Comparison of ENCODE assay signal across 6 cellular contexts in the genomic region with DNA sequence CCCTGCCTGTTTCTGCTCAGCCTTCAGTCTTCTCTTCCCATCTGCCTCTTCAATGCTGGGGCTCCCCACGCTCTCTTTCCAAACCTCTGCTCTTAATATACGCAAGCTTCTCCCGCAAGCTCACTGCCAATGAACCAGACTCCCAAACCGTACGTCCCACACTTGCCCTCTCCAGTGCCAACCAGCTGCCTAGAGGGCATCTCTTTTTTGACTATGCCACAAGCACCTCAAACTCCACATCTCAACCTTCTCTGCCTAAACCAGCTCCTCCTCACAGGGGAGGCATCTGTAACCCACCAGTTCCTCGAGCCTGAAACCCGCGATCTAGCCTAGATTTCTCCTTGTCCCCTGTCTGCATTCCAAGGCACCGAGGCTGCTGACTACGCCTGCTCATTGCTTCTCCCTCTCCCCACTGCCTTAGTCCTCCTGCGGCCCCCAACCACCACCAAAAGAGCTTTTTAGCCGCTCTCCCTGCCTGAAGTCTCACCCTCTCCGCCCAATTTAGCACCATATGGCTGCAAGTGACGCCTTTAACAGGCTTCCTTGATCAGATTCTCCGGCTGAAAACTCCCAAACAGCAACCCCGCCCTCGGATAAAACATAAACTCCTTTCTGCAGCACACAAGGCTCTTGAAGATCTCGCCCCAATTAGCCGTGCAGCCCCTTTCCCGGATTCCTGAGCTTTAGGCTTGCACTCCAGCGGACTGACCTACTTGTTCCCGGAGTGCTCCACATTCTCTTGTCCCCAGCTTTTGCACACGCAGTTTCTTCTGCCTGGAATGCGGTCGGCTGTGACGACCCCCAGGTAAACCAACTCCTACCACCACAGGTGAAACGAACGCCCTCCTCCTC. TPM values are rescaled to one million over a fixed set of nuclear protein-coding genes. Genes with fewer than 3 reads are reported as not detected.
DNase-seq lines count a peak whose midpoint lies in the region; ATAC-seq and TF ChIP-seq lines count a peak whose summit lies in the region.

No MANE protein-coding gene starts in this region.

- H3K36me3 ChIP-seq in left ventricle myocardium inferior = no peaks in the 10 kb centered on the region
- no peaks in the 10 kb centered on the region for H3K36me3 ChIP-seq in ectodermal cell (ENCODE audit: control insufficient read depth, insufficient read depth, low read length)

- H3K27ac ChIP-seq in left ventricle myocardium inferior (replicated peaks) = peak overlapping the region; percentile 92
- peak overlapping the region; percentile 73 for H3K27ac ChIP-seq in ectodermal cell (ENCODE audit: insufficient read depth, low read depth, low read length, poor library complexity, severe bottlenecking)

- H3K27me3 ChIP-seq in left ventricle myocardium inferior (ENCODE audit: low read depth) (no peaks in the 10 kb centered on the region), ectodermal cell (ENCODE audit: control insufficient read depth, insufficient read depth, low read length, poor library complexity, severe bottlenecking) (no peaks in the 10 kb centered on the region)

- H3K4me1 ChIP-seq in left ventricle myocardium inferior = peaks cover 74% of the 10 kb centered on the region
- H3K4me1 ChIP-seq in ectodermal cell (ENCODE audit: control insufficient read depth, insufficient read depth, low read length) = peaks cover 35% of the 10 kb centered on the region

- TF ChIP-seq CTCF in left ventricle myocardium inferior (IDR thresholded peaks at IDR 0.05; ENCODE audit: borderline replicate concordance) (no peak), retinal pigment epithelial cell (conservative IDR thresholded peaks at IDR 0.05; ENCODE audit: low read depth, low read length) (no peak)

- H3K4me3 ChIP-seq in left ventricle myocardium inferior = peak overlapping the region; percentile 99
- peak overlapping the region; percentile 77 for H3K4me3 ChIP-seq in ectodermal cell (ENCODE audit: insufficient read depth, low read depth, low read length)
- peak overlapping the region; percentile 99 for H3K4me3 ChIP-seq in retinal pigment epithelial cell (ENCODE audit: low read length)

- no peak for ATAC-seq in left cardiac atrium

- DNase-seq in left ventricle myocardium inferior (no peak), left cardiac atrium (no peak), retinal pigment epithelial cell (ENCODE audit: low read depth) (no peak), mucosa of gallbladder (ENCODE audit: low spot score) (no peak), 8988T (no peak)

- WGBS in ectodermal cell, 2 experiments = 17 to 19% methylated on average over 28 of the region's 28 CpGs

- intact Hi-C loops in left ventricle myocardium inferior (cut with micrococcal nuclease) = no loop called here
- intact Hi-C loops in left cardiac atrium (cut with DNase I) = no loop called here

- H3K9me3 ChIP-seq in left ventricle myocardium inferior (replicated peaks) (no peaks in the 10 kb centered on the region), ectodermal cell (ENCODE audit: control insufficient read depth, low read length) (no peaks in the 10 kb centered on the region)

RNA-seq across cellular contexts. Expression of a gene that starts 1.5 kb away (rescaled TPM):
- total RNA-seq in left ventricle myocardium inferior (59.4 TPM), left cardiac atrium (10 to 100 TPM; 60.1 to 60.3 TPM), mucosa of gallbladder (54.3 TPM)
- polyA plus RNA-seq in ectodermal cell (2013, experiment 1 of 4) = 152 TPM
- 163 TPM for polyA plus RNA-seq in ectodermal cell (2013, experiment 2 of 4)
- polyA plus RNA-seq in ectodermal cell (2013, experiment 3 of 4) = 92.5 TPM
- polyA plus RNA-seq in ectodermal cell (2013, experiment 4 of 4) = 107 TPM

RNA-seq across cellular contexts. Expression of a gene that starts 48.3 kb away (rescaled TPM):
- 21.1 TPM for total RNA-seq in left ventricle myocardium inferior
- 10 to 100 TPM; 16.6 to 19.3 TPM for total RNA-seq in left cardiac atrium
- 29.8 TPM for polyA plus RNA-seq in ectodermal cell (2013, experiment 1 of 4)
- polyA plus RNA-seq in ectodermal cell (2013, experiment 2 of 4) = 36.5 TPM
- polyA plus RNA-seq in ectodermal cell (2013, experiment 3 of 4) = 25.0 TPM
- polyA plus RNA-seq in ectodermal cell (2013, experiment 4 of 4) = 31.5 TPM
- 17.2 TPM for total RNA-seq in mucosa of gallbladder

RNA-seq across cellular contexts. Expression of a gene that starts 48.7 kb away (rescaled TPM):
- total RNA-seq in left ventricle myocardium inferior (61.4 TPM), left cardiac atrium (10 to 100 TPM; 50.7 to 62.3 TPM), mucosa of gallbladder (64.9 TPM)
- 99.9 TPM for polyA plus RNA-seq in ectodermal cell (2013, experiment 1 of 4)
- 110 TPM for polyA plus RNA-seq in ectodermal cell (2013, experiment 2 of 4)
- polyA plus RNA-seq in ectodermal cell (2013, experiment 3 of 4) = 69.3 TPM
- polyA plus RNA-seq in ectodermal cell (2013, experiment 4 of 4) = 72.7 TPM

RNA-seq across cellular contexts. Expression of a gene that starts 55.8 kb away (rescaled TPM):
- total RNA-seq in left ventricle myocardium inferior (11.7 TPM), left cardiac atrium (10 to 100 TPM; 11.3 TPM), mucosa of gallbladder (27.4 TPM)
- 19.6 TPM for polyA plus RNA-seq in ectodermal cell (2013, experiment 1 of 4)
- 22.3 TPM for polyA plus RNA-seq in ectodermal cell (2013, experiment 2 of 4)
- 18.2 TPM for polyA plus RNA-seq in ectodermal cell (2013, experiment 3 of 4)
- 22.0 TPM for polyA plus RNA-seq in ectodermal cell (2013, experiment 4 of 4)
